ENCODE assay signal across 8 cellular contexts in the genomic region with DNA sequence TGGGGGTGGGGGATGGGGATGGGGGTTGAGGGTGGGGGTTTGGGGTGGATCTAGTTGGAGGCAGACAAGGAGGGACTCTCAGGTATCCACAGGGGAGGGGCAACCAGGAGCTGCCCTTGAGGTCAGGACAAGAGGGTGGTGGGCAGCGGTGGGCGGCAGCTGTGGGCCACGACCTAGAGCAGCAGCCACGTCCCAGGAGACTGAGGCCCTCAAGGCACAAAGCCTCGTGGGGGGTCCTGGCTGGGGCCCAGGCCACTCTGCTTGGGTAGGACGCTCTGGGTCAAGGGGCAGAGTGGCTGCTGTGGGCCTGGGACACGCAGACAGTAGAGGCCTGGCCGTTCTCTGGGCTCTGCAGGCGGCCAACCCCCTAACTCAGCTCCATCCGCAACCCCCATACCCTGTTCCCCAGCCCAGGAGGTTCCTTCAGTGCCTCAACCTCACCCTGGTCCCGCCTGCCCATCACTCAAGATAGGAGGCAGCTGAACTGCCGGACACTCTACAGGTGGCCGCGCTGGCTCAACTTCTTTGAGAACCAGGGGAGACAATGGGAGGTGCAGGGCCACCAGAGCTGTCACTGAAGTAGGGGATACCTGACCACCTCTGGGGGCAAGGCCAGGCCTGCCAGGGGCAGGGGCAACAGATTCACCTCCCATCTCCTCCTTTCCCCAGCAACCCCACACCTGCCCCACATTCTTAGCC.
"Had no signal": no experiment of that assay in that cellular context is flagged by ENCODE, and none has a peak within 500 bp of the region (broad histone marks: within the 10 kb centered on the region; RNA-seq: fewer than 3 reads in every experiment).

No MANE protein-coding gene starts in this region.

- DNase-seq: H9, HCEC 1CT, HFFc6 had no signal

- FAIRE-seq: H1, H54, HepG2 had no signal

- H3K27ac ChIP-seq: HL-60 had no signal

- H3K4me2 ChIP-seq: GM23338 had no signal

- H3K4me3 ChIP-seq: GM23338 had no signal

- ATAC-seq: GM23338, HepG2 had no signal

- H2AFZ ChIP-seq: GM23338 had no signal
